Comparison of ENCODE assay signal across 8 cellular contexts in the genomic region with DNA sequence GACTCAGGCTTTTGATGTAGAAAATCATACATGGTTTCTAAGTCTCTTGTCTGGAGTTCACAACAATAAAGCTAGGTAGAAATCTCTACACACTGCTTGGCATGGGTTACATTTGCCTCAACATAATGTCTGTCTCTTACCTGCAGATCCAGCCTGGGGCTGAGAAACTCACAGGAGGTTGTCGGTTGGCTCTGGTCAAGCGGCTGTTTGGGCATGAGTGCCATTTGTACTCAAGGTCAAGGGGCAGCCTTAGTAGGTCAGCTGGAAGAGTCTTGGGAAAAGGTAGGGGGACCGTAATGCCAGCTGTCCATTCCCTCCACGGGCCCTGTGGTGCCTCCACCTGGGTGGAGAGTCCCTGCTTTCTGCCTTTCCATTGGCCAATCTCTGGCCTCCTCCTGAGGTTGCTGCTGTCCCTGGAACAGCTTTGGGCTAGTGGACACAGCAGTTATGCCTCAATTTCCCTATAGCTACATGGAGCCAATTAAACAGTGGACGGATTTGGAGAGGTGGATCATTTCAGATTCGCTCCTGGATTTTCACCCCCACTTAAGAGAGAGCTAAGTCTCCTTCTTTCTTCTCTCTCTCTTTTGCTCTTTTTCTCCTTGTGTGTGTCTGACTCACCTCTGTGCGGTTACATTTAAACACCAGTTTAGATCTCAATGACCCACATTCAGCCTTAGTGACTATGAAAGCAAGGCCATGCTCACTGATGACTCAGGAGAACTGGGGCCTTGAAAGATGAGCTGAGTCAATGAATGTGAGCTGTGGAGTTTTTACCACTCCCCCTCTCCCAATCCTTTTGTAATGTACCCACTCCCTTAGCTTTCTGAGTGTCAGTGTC.
DNase-seq lines count a peak whose midpoint lies in the region; ATAC-seq, FAIRE-seq and TF ChIP-seq lines count a peak whose summit lies in the region.

No MANE protein-coding gene starts in this region.

- H3K27ac ChIP-seq in brain microvascular endothelial cell (peak overlapping the region; percentile 98), mucosa of rectum (ENCODE audit: low read depth in 2 of 2, low read length in 2 of 2) (peak overlapping the region; percentile 56 to 77)

- no peak for TF ChIP-seq CTCF in brain microvascular endothelial cell (IDR thresholded peaks at IDR 0.05; ENCODE audit: low read depth, low read length, missing control alignments)
- no peak for TF ChIP-seq CTCF in D721Med (IDR thresholded peaks at IDR 0.05; ENCODE audit: insufficient read depth, missing control alignments)

- no peaks in the 10 kb centered on the region for H3K9me3 ChIP-seq in mucosa of rectum (ENCODE audit: control insufficient read depth in 2 of 2, low read length in 2 of 2)

- H3K9ac ChIP-seq in mucosa of rectum (ENCODE audit: low read depth in 1 of 2, low read length in 2 of 2) = no peak overlapping the region

- H3K27me3 ChIP-seq in brain microvascular endothelial cell (replicated peaks) (no peaks in the 10 kb centered on the region), mucosa of rectum (ENCODE audit: control insufficient read depth in 2 of 2, insufficient read depth in 2 of 2, low read length in 2 of 2) (no peaks in the 10 kb centered on the region)

- H3K4me3 ChIP-seq in brain microvascular endothelial cell (ENCODE audit: low read depth, low read length) (no peak overlapping the region), mucosa of rectum (ENCODE audit: low read length in 2 of 2) (no peak overlapping the region)

- no peak for ATAC-seq in HG02840 (IDR thresholded peaks at IDR 0.05; ENCODE audit: low FRiP score, unreplicated experiment)

- H3K36me3 ChIP-seq in brain microvascular endothelial cell (replicated peaks) = no peaks in the 10 kb centered on the region
- H3K36me3 ChIP-seq in mucosa of rectum (ENCODE audit: control insufficient read depth in 2 of 2, insufficient read depth in 2 of 2, low read length in 2 of 2) = no peaks in the 10 kb centered on the region

- peak; percentile 100 for DNase-seq in ELR (ENCODE audit: low read depth)
- peak; percentile 39 to 77 for DNase-seq in NOMO-1 (lab: John Stamatoyannopoulos, UW; ENCODE audit: unreplicated experiment in 2 of 2)
- DNase-seq in brain microvascular endothelial cell = peak; percentile 99
- DNase-seq in cortex of kidney (lab: John Stamatoyannopoulos, UW) = no peak
- no peak for DNase-seq in NCI-H1930 (lab: John Stamatoyannopoulos, UW)
- DNase-seq in D721Med (ENCODE audit: insufficient read length, low spot score) = no peak

- no peak for FAIRE-seq in D721Med (lab: Jason Lieb, UNC)

- in situ Hi-C loops in brain microvascular endothelial cell (cut with HindIII; ENCODE audit: low pct_ligation_motif_present, low sequenced_read_pairs) = loop anchor here (25.0 kb wide), 1 partner anchor 150 kb away; no protein-coding TSS in a partner anchor

- peaks cover 12 to 20% of the 10 kb centered on the region in 2 donors for H3K4me1 ChIP-seq in mucosa of rectum (ENCODE audit: control insufficient read depth in 2 of 2, insufficient read depth in 2 of 2, low read length in 2 of 2)

Comparison
In these comparisons a context has a peak if more than half of its experiments do, and no peak if none do; other contexts are left out.
1. DNase-seq: peak in ELR (single experiment), NOMO-1 (2 of 2) and brain microvascular endothelial cell (single experiment); none in cortex of kidney (single experiment), NCI-H1930 (0 of 2) and D721Med (single experiment).